21 cellular contexts compared by ENCODE assay signal in genomic region chr11:9367551-9367950, GRCh38. TPM values are rescaled to one million over a fixed set of nuclear protein-coding genes. Genes with fewer than 3 reads are reported as not detected.
DNase-seq lines count a peak whose midpoint lies in the region; FAIRE-seq and TF ChIP-seq lines count a peak whose summit lies in the region.
"Had no signal": no experiment of that assay in that cellular context is flagged by ENCODE, and none has a peak within 500 bp of the region (broad histone marks: within the 10 kb centered on the region; RNA-seq: fewer than 3 reads in every experiment).

No MANE protein-coding gene starts in this region.

- H3K9me3 Mint-ChIP-seq in brain, result peaks cover 0 to 2% (median 0%) of the 10 kb centered on the region in 5 experiments
- H3K9me3 Mint-ChIP-seq: CD8-positive, alpha-beta T cell had no signal

- TF ChIP-seq POLR2A in testis (IDR thresholded peaks at IDR 0.05), result no peak

- H3K4me3 ChIP-seq in left ventricle myocardium inferior (no peak overlapping the region), right atrium auricular region (no peak overlapping the region), mesendoderm (ENCODE audit: low read length) (no peak overlapping the region), testis (no peak overlapping the region), kidney (ENCODE audit: low read length in 2 of 2) (no peak overlapping the region)
- H3K4me3 ChIP-seq: BLaER1 had no signal

- H3K9me3 ChIP-seq in left ventricle myocardium inferior (replicated peaks) (no peaks in the 10 kb centered on the region), right atrium auricular region (no peaks in the 10 kb centered on the region), testis (no peaks in the 10 kb centered on the region), kidney (ENCODE audit: control insufficient read depth in 1 of 2, low read length in 2 of 2) (no peaks in the 10 kb centered on the region)
- H3K9me3 ChIP-seq: BLaER1 had no signal

- in situ Hi-C loops in ACHN (cut with HindIII; ENCODE audit: low pct_ligation_motif_present, low pct_unique_long_range_greater_than_20kb, low sequenced_read_pairs), result no loop called here

- H3K4me3 Mint-ChIP-seq in brain, result peak overlapping the region in 2 of 5 experiments; percentile 24 to 28
- H3K4me3 Mint-ChIP-seq: CD8-positive, alpha-beta T cell had no signal

- H2BK5ac ChIP-seq in mesendoderm (ENCODE audit: low read length), result no peak overlapping the region

- H4K5ac ChIP-seq in mesendoderm (ENCODE audit: low read length), result no peak overlapping the region

- H3K27ac ChIP-seq in left ventricle myocardium inferior (replicated peaks) (peak overlapping the region; percentile 37), right atrium auricular region (peak overlapping the region in 1 of 2 donors; percentile 59), mesendoderm (ENCODE audit: low read depth, low read length) (no peak overlapping the region), testis (peak overlapping the region; percentile 37 to 63), kidney (ENCODE audit: low read depth in 2 of 2, low read length in 2 of 2) (no peak overlapping the region)
- H3K27ac ChIP-seq: 22Rv1, BLaER1 had no signal

- peak overlapping the region in 3 of 5 experiments; percentile 40 to 79 (median 46) for H3K27ac Mint-ChIP-seq in brain
- H3K27ac Mint-ChIP-seq: CD8-positive, alpha-beta T cell had no signal

- DNase-seq in left ventricle myocardium inferior (no peak), right atrium auricular region (ENCODE audit: low spot score) (no peak), mesendoderm (no peak), testis (peak; percentile 42), ACHN (no peak), ecto neural progenitor cell (ENCODE audit: low spot score) (no peak), kidney (no peak)
- DNase-seq: CD8-positive, alpha-beta T cell; DMS79 treated with DMSO at 0.1 percent for 48 hours; Kasumi-1; NCI-H1105; NCI-H1694; NCI-H2107; NCI-H2227 treated with DMSO at 0.1 percent for 48 hours; NCI-H524; SHP77 had no signal

- FAIRE-seq in kidney (lab: Jason Lieb, UNC), result no peak
- FAIRE-seq: D721Med, RCC 7860 had no signal

- H2BK120ac ChIP-seq in mesendoderm (ENCODE audit: low read depth, low read length), result peak overlapping the region; percentile 52

- no peak overlapping the region for H4K8ac ChIP-seq in mesendoderm (ENCODE audit: low read depth, low read length)

- peak overlapping the region; percentile 10 for H2BK15ac ChIP-seq in mesendoderm (replicated peaks; ENCODE audit: low read depth)

- H3K36me3 Mint-ChIP-seq in brain, result no peaks in the 10 kb centered on the region
- H3K36me3 Mint-ChIP-seq: CD8-positive, alpha-beta T cell had no signal

- peaks cover 32% of the 10 kb centered on the region for H3K4me1 ChIP-seq in left ventricle myocardium inferior
- peaks cover 0 to 16% of the 10 kb centered on the region in 2 donors for H3K4me1 ChIP-seq in right atrium auricular region
- peaks cover 7% of the 10 kb centered on the region for H3K4me1 ChIP-seq in mesendoderm (ENCODE audit: control insufficient read depth, low read depth, low read length)
- peaks cover 18% of the 10 kb centered on the region for H3K4me1 ChIP-seq in testis
- peaks cover 0 to 4% of the 10 kb centered on the region in 2 donors for H3K4me1 ChIP-seq in kidney (ENCODE audit: control insufficient read depth in 1 of 2, insufficient read depth in 1 of 2, low read depth in 1 of 2, low read length in 2 of 2)

- no CpG with 5 or more reads among the region's 2 CpGs for WGBS in mesendoderm (ENCODE audit: extremely low coverage, insufficient coverage, low lambda C conversion rate)
- 38 to 42% methylated on average over 2 of the region's 2 CpGs for WGBS in testis, 2 donors

- H3K79me1 ChIP-seq in mesendoderm (ENCODE audit: low read length), result no peaks in the 10 kb centered on the region

- no peak overlapping the region for H2AK5ac ChIP-seq in mesendoderm (ENCODE audit: low read length)

- H3K4me1 Mint-ChIP-seq in brain, result peaks cover 22% of the 10 kb centered on the region

- no peak overlapping the region for H3K4me2 ChIP-seq in mesendoderm (ENCODE audit: low read length)
- H3K4me2 ChIP-seq: BLaER1 had no signal

- H3K27me3 ChIP-seq in left ventricle myocardium inferior (ENCODE audit: low read depth) (no peaks in the 10 kb centered on the region), right atrium auricular region (no peaks in the 10 kb centered on the region), mesendoderm (ENCODE audit: insufficient read depth, low read length, poor library complexity) (no peaks in the 10 kb centered on the region), testis (no peaks in the 10 kb centered on the region)
- H3K27me3 ChIP-seq: BLaER1 had no signal

- no peak overlapping the region for H3K9ac ChIP-seq in mesendoderm (ENCODE audit: low read length)
- no peak overlapping the region for H3K9ac ChIP-seq in kidney (ENCODE audit: low read length in 2 of 2)
- H3K9ac ChIP-seq: BLaER1 had no signal

- H3K23ac ChIP-seq in mesendoderm (ENCODE audit: low read length), result no peak overlapping the region

- no peaks in the 10 kb centered on the region for H3K79me2 ChIP-seq in mesendoderm (ENCODE audit: control insufficient read depth, insufficient read depth, low read length)

- H3K36me3 ChIP-seq in left ventricle myocardium inferior (no peaks in the 10 kb centered on the region), right atrium auricular region (no peaks in the 10 kb centered on the region), mesendoderm (ENCODE audit: control insufficient read depth, insufficient read depth, low read length) (no peaks in the 10 kb centered on the region), testis (ENCODE audit: low read depth, missing control alignments) (no peaks in the 10 kb centered on the region), kidney (ENCODE audit: control insufficient read depth in 1 of 2, insufficient read depth in 2 of 2, low read length in 2 of 2) (no peaks in the 10 kb centered on the region)
- H3K36me3 ChIP-seq: BLaER1 had no signal

- TF ChIP-seq CTCF in left ventricle myocardium inferior (IDR thresholded peaks at IDR 0.05; ENCODE audit: borderline replicate concordance) (no peak), right atrium auricular region (IDR thresholded peaks at IDR 0.05) (no peak), brain (conservative IDR thresholded peaks at IDR 0.05) (no peak), testis (IDR thresholded peaks at IDR 0.05) (no peak), kidney (IDR thresholded peaks at IDR 0.05; ENCODE audit: borderline replicate concordance, extremely low read depth, insufficient read depth) (no peak)

- H3K27me3 Mint-ChIP-seq in brain, result no peaks in the 10 kb centered on the region

- H3K4ac ChIP-seq in mesendoderm (ENCODE audit: low read depth, low read length), result peak overlapping the region; percentile 27

- intact Hi-C loops in left ventricle myocardium inferior (cut with micrococcal nuclease), result no loop called here
- intact Hi-C loops in testis (cut with DNase I; ENCODE audit: low total_unique reads), result no loop called here
- intact Hi-C loops in kidney (cut with DNase I), result no loop called here

- no peak overlapping the region for H3K18ac ChIP-seq in mesendoderm (ENCODE audit: low read length)

- no peak overlapping the region for H3K56ac ChIP-seq in mesendoderm (ENCODE audit: low read length)

RNA-seq across cellular contexts. Expression of gene IPO7, which starts 16.9 kb away (rescaled TPM):
- total RNA-seq in left ventricle myocardium inferior (150 TPM), right atrium auricular region (100 to 1,000 TPM in 1 of 2 donors, 10 to 100 TPM in 1; 79.4 to 121 TPM), testis (10 to 100 TPM; 51.7 to 65.6 TPM), kidney (109 TPM)
- polyA plus RNA-seq in brain (ENCODE audit: insufficient read depth, low read depth, low replicate concordance) (28.0 TPM), testis (ENCODE audit: insufficient read depth, low read depth, low replicate concordance) (28.8 TPM), kidney (ENCODE audit: insufficient read depth, low read depth, low replicate concordance) (20.6 TPM)
- 140 TPM for polyA plus RNA-seq in mesendoderm (2013, experiment 1 of 2)
- 137 TPM for polyA plus RNA-seq in mesendoderm (2013, experiment 2 of 2)

RNA-seq across cellular contexts. Expression of gene TMEM41B, which starts 53.2 kb away (rescaled TPM):
- total RNA-seq in left ventricle myocardium inferior (20.2 TPM), right atrium auricular region (10 to 100 TPM; 16.9 to 20.4 TPM), testis (10 to 100 TPM; 37.5 to 42.6 TPM), kidney (32.4 TPM)
- polyA plus RNA-seq in brain (ENCODE audit: insufficient read depth, low read depth, low replicate concordance) (6.1 TPM), testis (ENCODE audit: insufficient read depth, low read depth, low replicate concordance) (24.2 TPM), kidney (ENCODE audit: insufficient read depth, low read depth, low replicate concordance) (20.5 TPM)
- 45.8 TPM for polyA plus RNA-seq in mesendoderm (2013, experiment 1 of 2)
- polyA plus RNA-seq in mesendoderm (2013, experiment 2 of 2), result 44.7 TPM

Comparison
In these comparisons a context has a peak if more than half of its experiments do, and no peak if none do; other contexts are left out.
1. H3K27ac ChIP-seq: peak in left ventricle myocardium inferior (single experiment) and testis (2 of 2); none in mesendoderm (single experiment) and kidney (0 of 2).